Comparison of ENCODE assay signal across 21 cellular contexts in the genomic region with DNA sequence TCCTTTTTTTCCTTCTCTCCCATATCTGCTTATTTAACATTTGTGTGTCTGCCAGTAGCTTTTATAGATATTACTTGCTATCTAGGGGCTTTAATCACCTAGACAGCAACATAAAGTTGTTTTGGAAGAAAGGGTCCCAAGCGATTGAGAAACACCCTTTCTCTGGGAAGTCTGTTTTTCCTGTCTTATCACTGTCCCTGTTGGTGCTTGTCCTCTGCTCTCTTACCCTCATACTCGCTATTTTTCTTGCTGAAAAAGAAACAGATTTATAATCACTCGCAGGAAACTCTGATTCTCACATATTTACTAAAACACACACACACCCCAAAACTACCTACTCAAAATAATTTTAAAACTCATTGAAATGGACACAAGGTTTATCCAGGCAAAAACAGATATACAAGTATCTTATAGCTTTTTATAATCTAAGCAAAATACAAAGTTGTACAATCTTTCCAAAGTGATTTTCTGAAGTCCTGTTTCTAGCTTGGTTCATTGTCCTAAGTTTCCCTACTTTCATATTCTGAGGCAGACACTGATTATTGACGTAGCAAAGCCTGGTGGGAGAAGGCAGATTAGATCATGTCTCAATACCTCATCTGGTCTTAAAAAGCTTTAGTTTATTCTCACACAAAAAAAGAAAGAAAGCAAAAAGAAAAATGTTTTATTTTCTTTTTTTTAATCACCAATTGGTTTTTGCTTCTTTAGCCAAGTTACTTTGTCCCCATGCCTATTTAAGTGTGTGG.
A peak's percentile ranks its signal among the peaks of the same experiment; 100 is the strongest.
DNase-seq lines count a peak whose midpoint lies in the region; ATAC-seq and TF ChIP-seq lines count a peak whose summit lies in the region.
"Had no signal": no experiment of that assay in that cellular context is flagged by ENCODE, and none has a peak within 500 bp of the region (broad histone marks: within the 10 kb centered on the region; RNA-seq: fewer than 3 reads in every experiment).

No MANE protein-coding gene starts in this region.

- H3K27me3 ChIP-seq in HUES6 (ENCODE audit: control insufficient read depth, insufficient read depth, low read length) (no peaks in the 10 kb centered on the region), heart right ventricle (no peaks in the 10 kb centered on the region), skeletal muscle tissue (ENCODE audit: control insufficient read depth in 3 of 3, insufficient read depth in 3 of 3, low read length in 3 of 3) (no peaks in the 10 kb centered on the region), BE2C (no peaks in the 10 kb centered on the region)
- H3K27me3 ChIP-seq: foreskin keratinocyte, ovary, right lobe of liver had no signal

- ATAC-seq in heart right ventricle (peak in 7 of 8 donors; percentile 52 to 78 (median 70)), left colon (no peak)
- ATAC-seq: foreskin keratinocyte; naive thymus-derived CD4-positive, alpha-beta T cell; right lobe of liver had no signal

- H3K36me3 ChIP-seq in HUES6 (ENCODE audit: control insufficient read depth, insufficient read depth, low read length) (no peaks in the 10 kb centered on the region), heart right ventricle (no peaks in the 10 kb centered on the region), skeletal muscle tissue (ENCODE audit: control insufficient read depth in 3 of 3, insufficient read depth in 3 of 3, low read length in 3 of 3) (no peaks in the 10 kb centered on the region), BE2C (no peaks in the 10 kb centered on the region)
- H3K36me3 ChIP-seq: ovary, right lobe of liver had no signal

- 46 to 54% methylated on average over 4 of the region's 4 CpGs for WGBS in heart right ventricle, 2 donors

- peaks cover 49% of the 10 kb centered on the region for H3K4me1 ChIP-seq in HUES6 (ENCODE audit: control insufficient read depth, insufficient read depth, low read length)
- H3K4me1 ChIP-seq in heart right ventricle: peaks cover 0 to 45% (median 23%) of the 10 kb centered on the region in 9 donors
- H3K4me1 ChIP-seq in skeletal muscle tissue (ENCODE audit: control insufficient read depth in 3 of 3, insufficient read depth in 3 of 3, low read length in 3 of 3): peaks cover 4 to 6% (median 6%) of the 10 kb centered on the region in 3 donors
- H3K4me1 ChIP-seq in BE2C: peaks cover 32% of the 10 kb centered on the region
- H3K4me1 ChIP-seq: foreskin keratinocyte, right lobe of liver had no signal

- TF ChIP-seq CTCF in brain (conservative IDR thresholded peaks at IDR 0.05): no peak
- TF ChIP-seq CTCF in heart right ventricle (IDR thresholded peaks at IDR 0.05): no peak
- no peak for TF ChIP-seq CTCF in BE2C (IDR thresholded peaks at IDR 0.05; ENCODE audit: low read depth, low read length)

- H3K27ac ChIP-seq in HUES6 (ENCODE audit: low read depth, low read length) (peak overlapping the region; percentile 26; the same call in 1 of the 2 replicates), heart right ventricle (peak overlapping the region in 9 of 10 donors; percentile 47 to 91 (median 70)), skeletal muscle tissue (ENCODE audit: low read depth, low read length) (peak overlapping the region; percentile 44)
- H3K27ac ChIP-seq: foreskin keratinocyte, ovary, right lobe of liver had no signal

- DNase-seq in heart right ventricle (no peak), BE2C (no peak), left colon (no peak)
- no peak for DNase-seq in activated naive CD8-positive, alpha-beta T cell treated with anti-CD3 and anti-CD28 coated beads for 36 hours
- DNase-seq: activated CD4-positive, alpha-beta T cell treated with anti-CD3 and anti-CD28 coated beads for 1 hour; activated T-cell treated with anti-CD3 and anti-CD28 coated beads, Interleukin-2, amount 50 U/mL, for 1 hour; amygdala; CD4-positive, alpha-beta T cell; central memory CD4-positive, alpha-beta T cell; DMS 273 treated with DMSO at 0.1 percent for 48 hours; erythroblast; foreskin keratinocyte; GOT3; naive thymus-derived CD4-positive, alpha-beta T cell; NCI-H526; ovary; right lobe of liver; RPMI8226 had no signal

- H3K4me3 ChIP-seq in HUES6 (ENCODE audit: low read depth, low read length) (no peak overlapping the region), heart right ventricle (peak overlapping the region in 6 of 10 donors; percentile 8 to 33 (median 12)), skeletal muscle tissue (ENCODE audit: low read length in 3 of 3) (peak overlapping the region in 1 of 3 donors; percentile 31), BE2C (ENCODE audit: low read depth, low read length) (no peak overlapping the region)
- H3K4me3 ChIP-seq: ovary, right lobe of liver had no signal

- peaks cover 10% of the 10 kb centered on the region for H3K27me3 Mint-ChIP-seq in brain
- no peaks in the 10 kb centered on the region for H3K27me3 Mint-ChIP-seq in activated naive CD8-positive, alpha-beta T cell treated with anti-CD3 and anti-CD28 coated beads for 36 hours
- H3K27me3 Mint-ChIP-seq: CD4-positive, alpha-beta T cell; naive thymus-derived CD4-positive, alpha-beta T cell had no signal

- H3K36me3 Mint-ChIP-seq in brain: no peaks in the 10 kb centered on the region
- no peaks in the 10 kb centered on the region for H3K36me3 Mint-ChIP-seq in activated naive CD8-positive, alpha-beta T cell treated with anti-CD3 and anti-CD28 coated beads for 36 hours
- H3K36me3 Mint-ChIP-seq: naive thymus-derived CD4-positive, alpha-beta T cell had no signal

- peaks cover 51% of the 10 kb centered on the region for H3K4me1 Mint-ChIP-seq in brain
- H3K4me1 Mint-ChIP-seq in activated naive CD8-positive, alpha-beta T cell treated with anti-CD3 and anti-CD28 coated beads for 36 hours: no peaks in the 10 kb centered on the region
- H3K4me1 Mint-ChIP-seq: naive thymus-derived CD4-positive, alpha-beta T cell had no signal

- H3K4me3 Mint-ChIP-seq in brain: peak overlapping the region in 2 of 5 experiments; percentile 3 to 14
- no peak overlapping the region for H3K4me3 Mint-ChIP-seq in activated naive CD8-positive, alpha-beta T cell treated with anti-CD3 and anti-CD28 coated beads for 36 hours
- H3K4me3 Mint-ChIP-seq: CD4-positive, alpha-beta T cell; naive thymus-derived CD4-positive, alpha-beta T cell had no signal

- H3K9me3 ChIP-seq in HUES6 (ENCODE audit: control insufficient read depth, insufficient read depth, low read depth, low read length) (no peaks in the 10 kb centered on the region), heart right ventricle (no peaks in the 10 kb centered on the region), skeletal muscle tissue (ENCODE audit: control insufficient read depth in 3 of 3, low read length in 3 of 3) (no peaks in the 10 kb centered on the region), BE2C (no peaks in the 10 kb centered on the region)
- H3K9me3 ChIP-seq: ovary, right lobe of liver had no signal

- peaks cover 0 to 6% (median 0%) of the 10 kb centered on the region in 5 experiments for H3K9me3 Mint-ChIP-seq in brain
- H3K9me3 Mint-ChIP-seq in activated naive CD8-positive, alpha-beta T cell treated with anti-CD3 and anti-CD28 coated beads for 36 hours: no peaks in the 10 kb centered on the region
- H3K9me3 Mint-ChIP-seq: CD4-positive, alpha-beta T cell had no signal

- no peak overlapping the region for H3K9ac ChIP-seq in HUES6 (ENCODE audit: low read length)
- no peak overlapping the region for H3K9ac ChIP-seq in skeletal muscle tissue (ENCODE audit: low read depth in 1 of 3, low read length in 3 of 3)

- H3K27ac Mint-ChIP-seq in brain: peak overlapping the region in 4 of 5 experiments; percentile 45 to 69 (median 54)
- H3K27ac Mint-ChIP-seq in activated naive CD8-positive, alpha-beta T cell treated with anti-CD3 and anti-CD28 coated beads for 36 hours: no peak overlapping the region
- H3K27ac Mint-ChIP-seq: CD4-positive, alpha-beta T cell; naive thymus-derived CD4-positive, alpha-beta T cell had no signal

- intact Hi-C loops in heart right ventricle (cut with DNase I): loop anchor here in 2 of 10 donors (2.0 to 5.0 kb wide), 2 partner anchors 34 to 157 kb away; a partner anchor contains a TSS
- intact Hi-C loops in left colon (cut with DNase I, micrococcal nuclease): no loop called here

Comparison
In these comparisons a context has a peak if more than half of its experiments do, and no peak if none do; other contexts are left out.
1. H3K4me3 ChIP-seq: peak in heart right ventricle (6 of 10); none in HUES6 (single experiment) and BE2C (single experiment).
2. Peak in every context shown above with its lines, with median percentiles within 50 percentile points of each other: H3K27ac ChIP-seq.